ENCODE assay signal across 14 cellular contexts in the genomic region with DNA sequence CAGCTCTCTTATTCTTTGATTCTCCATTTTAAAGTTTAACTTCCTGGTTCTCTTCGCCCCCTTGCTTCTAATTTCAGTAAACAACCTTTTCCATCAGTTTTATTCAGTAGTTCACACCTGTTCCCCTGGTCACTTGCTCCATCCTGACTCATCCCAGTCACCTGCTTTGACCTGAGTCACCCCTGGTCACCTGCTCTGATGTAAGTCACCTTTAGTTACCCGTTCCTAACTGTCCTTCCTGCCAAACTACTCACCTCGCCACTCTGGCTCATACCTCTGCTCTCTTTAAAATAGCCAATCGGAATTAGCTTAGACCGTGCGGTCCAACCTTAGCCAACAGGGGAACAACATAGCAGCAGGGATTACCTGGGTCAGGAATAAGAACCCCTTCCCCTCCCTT. TPM values are rescaled to one million over a fixed set of nuclear protein-coding genes. Genes with fewer than 3 reads are reported as not detected.
DNase-seq lines count a peak whose midpoint lies in the region; ATAC-seq lines count a peak whose summit lies in the region.
"Had no signal": no experiment of that assay in that cellular context is flagged by ENCODE, and none has a peak within 500 bp of the region (broad histone marks: within the 10 kb centered on the region; RNA-seq: fewer than 3 reads in every experiment).

No MANE protein-coding gene starts in this region.

- H3K27ac Mint-ChIP-seq in T-helper 2 cell treated with Interferon-gamma antibody and Interleukin-4, amounts not matched to agents 5 μg/mL and 100 μg/mL, for 36 hours: peak overlapping the region; percentile 87
- H3K27ac Mint-ChIP-seq in activated naive CD8-positive, alpha-beta T cell treated with anti-CD3 and anti-CD28 coated beads for 36 hours: peak overlapping the region; percentile 99
- peak overlapping the region in 4 of 6 donors; percentile 7 to 97 (median 78) for H3K27ac Mint-ChIP-seq in naive B cell

- H3K4me1 Mint-ChIP-seq in T-helper 2 cell treated with Interferon-gamma antibody and Interleukin-4, amounts not matched to agents 5 μg/mL and 100 μg/mL, for 36 hours (ENCODE audit: low read depth): peaks cover 49% of the 10 kb centered on the region
- peaks cover 76% of the 10 kb centered on the region for H3K4me1 Mint-ChIP-seq in activated naive CD8-positive, alpha-beta T cell treated with anti-CD3 and anti-CD28 coated beads for 36 hours
- peaks cover 77 to 89% (median 82%) of the 10 kb centered on the region in 3 donors for H3K4me1 Mint-ChIP-seq in naive B cell

- H3K4me3 Mint-ChIP-seq in T-helper 2 cell treated with Interferon-gamma antibody and Interleukin-4, amounts not matched to agents 5 μg/mL and 100 μg/mL, for 36 hours: peak overlapping the region; percentile 33
- H3K4me3 Mint-ChIP-seq in activated naive CD8-positive, alpha-beta T cell treated with anti-CD3 and anti-CD28 coated beads for 36 hours: peak overlapping the region; percentile 99
- H3K4me3 Mint-ChIP-seq in naive B cell: peak overlapping the region in 1 of 8 donors; percentile 37
- H3K4me3 Mint-ChIP-seq: brain had no signal

- H3K36me3 Mint-ChIP-seq in T-helper 2 cell treated with Interferon-gamma antibody and Interleukin-4, amounts not matched to agents 5 μg/mL and 100 μg/mL, for 36 hours (ENCODE audit: low read depth): peaks cover 55% of the 10 kb centered on the region
- peaks cover 79% of the 10 kb centered on the region for H3K36me3 Mint-ChIP-seq in activated naive CD8-positive, alpha-beta T cell treated with anti-CD3 and anti-CD28 coated beads for 36 hours
- H3K36me3 Mint-ChIP-seq in naive B cell: peaks cover 0 to 4% of the 10 kb centered on the region in 2 donors
- H3K36me3 Mint-ChIP-seq: brain had no signal

- no peak for DNase-seq in T-helper 2 cell treated with Interferon-gamma antibody and Interleukin-4, amounts not matched to agents 5 μg/mL and 100 μg/mL, for 36 hours (ENCODE audit: low spot score)
- no peak for DNase-seq in T-helper 2 cell
- DNase-seq in DMS53 treated with DMSO at 0.1 percent for 48 hours (lab: John Stamatoyannopoulos, UW; ENCODE audit: unreplicated experiment): peak; percentile 94
- peak; percentile 51 for DNase-seq in activated naive CD8-positive, alpha-beta T cell treated with anti-CD3 and anti-CD28 coated beads for 36 hours
- no peak for DNase-seq in naive B cell
- DNase-seq in NCI-H510A (lab: John Stamatoyannopoulos, UW): no peak
- no peak for DNase-seq in RPMI8226
- DNase-seq in NCI-H1694 (lab: John Stamatoyannopoulos, UW): no peak
- DNase-seq: DMS153; MV-4-11; NCI-H2171; stimulated activated CD4-positive, alpha-beta T cell treated with anti-CD3 and anti-CD28 coated beads, Interleukin-12 subunit alpha, Interleukin-12 subunit beta, amount 100 ng/mL, for 4 hours had no signal

- no peaks in the 10 kb centered on the region for H3K27me3 Mint-ChIP-seq in T-helper 2 cell treated with Interferon-gamma antibody and Interleukin-4, amounts not matched to agents 5 μg/mL and 100 μg/mL, for 36 hours (ENCODE audit: low read depth)
- no peaks in the 10 kb centered on the region for H3K27me3 Mint-ChIP-seq in activated naive CD8-positive, alpha-beta T cell treated with anti-CD3 and anti-CD28 coated beads for 36 hours
- no peaks in the 10 kb centered on the region for H3K27me3 Mint-ChIP-seq in naive B cell

- no peak for ATAC-seq in naive B cell (ENCODE audit: low read depth in 2 of 2)

- H3K9me3 Mint-ChIP-seq in T-helper 2 cell treated with Interferon-gamma antibody and Interleukin-4, amounts not matched to agents 5 μg/mL and 100 μg/mL, for 36 hours: no peaks in the 10 kb centered on the region
- peaks cover 4% of the 10 kb centered on the region for H3K9me3 Mint-ChIP-seq in activated naive CD8-positive, alpha-beta T cell treated with anti-CD3 and anti-CD28 coated beads for 36 hours
- no peaks in the 10 kb centered on the region for H3K9me3 Mint-ChIP-seq in naive B cell

RNA-seq across cellular contexts. Expression of a gene that starts 4.7 kb away (rescaled TPM):
- total RNA-seq in activated naive CD8-positive, alpha-beta T cell treated with anti-CD3 and anti-CD28 coated beads for 36 hours: 100 to 1,000 TPM; 142 to 151 TPM
- 10 to 100 TPM in 5 of 6 donors, 1 to 10 TPM in 1; 2.9 to 42.9 (median 29.9) TPM for polyA plus RNA-seq in naive B cell (ENCODE audit: low read depth in 6 of 6)

RNA-seq across cellular contexts. Expression of a gene that starts 22.9 kb away (rescaled TPM):
- total RNA-seq in activated naive CD8-positive, alpha-beta T cell treated with anti-CD3 and anti-CD28 coated beads for 36 hours: under 1 TPM in 1 of 2 experiments, not detected in 1; 0.12 TPM
- under 1 TPM in 4 of 6 donors, not detected in 2; 0.25 to 0.72 (median 0.27) TPM for polyA plus RNA-seq in naive B cell (ENCODE audit: low read depth in 6 of 6)
- total RNA-seq: T-helper 2 cell treated with Interferon-gamma antibody and Interleukin-4, amounts not matched to agents 100 ng/mL and 5 ng/mL, for 36 hours had no signal

RNA-seq across cellular contexts. Expression of a gene that starts 52.7 kb away (rescaled TPM):
- total RNA-seq in activated naive CD8-positive, alpha-beta T cell treated with anti-CD3 and anti-CD28 coated beads for 36 hours: 100 to 1,000 TPM; 143 to 149 TPM
- 1,000 to 10,000 TPM in 1 of 6 donors, 100 to 1,000 TPM in 5; 235 to 1,138 (median 264) TPM for polyA plus RNA-seq in naive B cell (ENCODE audit: low read depth in 6 of 6)

Comparison
In these comparisons a context has a peak if more than half of its experiments do, and no peak if none do; other contexts are left out.
1. DNase-seq: peak in DMS53 treated with DMSO at 0.1 percent for 48 hours (single experiment) and activated naive CD8-positive, alpha-beta T cell treated with anti-CD3 and anti-CD28 coated beads for 36 hours (single experiment); none in T-helper 2 cell treated with Interferon-gamma antibody and Interleukin-4, amounts not matched to agents 5 μg/mL and 100 μg/mL, for 36 hours (single experiment), T-helper 2 cell (0 of 5), naive B cell (single experiment), NCI-H510A (single experiment), RPMI8226 (single experiment) and NCI-H1694 (single experiment).
2. Peak in every context shown above with its lines, with median percentiles within 50 percentile points of each other: H3K27ac Mint-ChIP-seq.